Comparison of ENCODE assay signal across 32 cellular contexts in genomic region chr3:148896062-148896461, GRCh38. TPM values are rescaled to one million over a fixed set of nuclear protein-coding genes. Genes with fewer than 3 reads are reported as not detected.
"Had no signal": no experiment of that assay in that cellular context is flagged by ENCODE, and none has a peak within 500 bp of the region (broad histone marks: within the 10 kb centered on the region; RNA-seq: fewer than 3 reads in every experiment).

No MANE protein-coding gene starts in this region.

- H3K27me3 ChIP-seq: body of pancreas, colonic mucosa, esophagus squamous epithelium, gastrocnemius medialis, heart left ventricle had no signal

- H3K4me1 Mint-ChIP-seq: activated B cell treated with CpG ODN at 0.5 μM for 24 hours; activated T-helper 17 cell treated with anti-CD3 and anti-CD28 coated beads, Interleukin-2, amount 50 U/mL, for 72 hours; T-helper 17 cell had no signal

- H3K9me3 ChIP-seq: body of pancreas, colonic mucosa, esophagus squamous epithelium, gastrocnemius medialis had no signal

- H3K4me3 ChIP-seq: body of pancreas, colonic mucosa, esophagus squamous epithelium, gastrocnemius medialis, heart left ventricle had no signal

- H3K27me3 Mint-ChIP-seq: activated T-helper 17 cell treated with anti-CD3 and anti-CD28 coated beads, Interleukin-2, amount 50 U/mL, for 72 hours had no signal

- H3K4me3 Mint-ChIP-seq: activated B cell treated with CpG ODN at 0.5 μM for 24 hours; activated CD8-positive, alpha-beta T cell treated with anti-CD3 and anti-CD28 coated beads for 36 hours; activated naive CD8-positive, alpha-beta T cell; activated T-cell treated with anti-CD3 and anti-CD28 coated beads, Interleukin-2, amount 50 U/mL, for 4 hours; activated T-helper 17 cell treated with anti-CD3 and anti-CD28 coated beads, Interleukin-2, amount 50 U/mL, for 72 hours; T-helper 17 cell; T-helper 2 cell treated with Interferon-gamma antibody and Interleukin-4, amounts not matched to agents 5 μg/mL and 100 μg/mL, for 36 hours had no signal

- H3K27ac Mint-ChIP-seq: activated B cell treated with CpG ODN at 0.5 μM for 24 hours; activated CD8-positive, alpha-beta T cell treated with anti-CD3 and anti-CD28 coated beads for 36 hours; activated naive CD8-positive, alpha-beta T cell; activated T-helper 17 cell treated with anti-CD3 and anti-CD28 coated beads, Interleukin-2, amount 50 U/mL, for 72 hours; T-helper 17 cell; T-helper 2 cell treated with Interferon-gamma antibody and Interleukin-4, amounts not matched to agents 5 μg/mL and 100 μg/mL, for 36 hours had no signal

- H3K4me1 ChIP-seq: body of pancreas, colonic mucosa, esophagus squamous epithelium, foreskin keratinocyte, gastrocnemius medialis, heart left ventricle had no signal

- H3K36me3 ChIP-seq: colonic mucosa, esophagus squamous epithelium, gastrocnemius medialis, heart left ventricle, WERI-Rb-1 had no signal

- H3K36me3 Mint-ChIP-seq: activated naive CD8-positive, alpha-beta T cell had no signal

- H3K27ac ChIP-seq: body of pancreas, colonic mucosa, epithelial cell of prostate, esophagus squamous epithelium, foreskin keratinocyte, gastrocnemius medialis, heart left ventricle, WERI-Rb-1 had no signal

- ATAC-seq: activated CD4-positive, CD25-positive, alpha-beta regulatory T cell treated with anti-CD3 and anti-CD28 coated beads, Interleukin-2, amount 50 U/mL, for 24 hours; activated CD8-positive, alpha-beta T cell treated with anti-CD3 and anti-CD28 coated beads for 36 hours; activated T-cell treated with anti-CD3 and anti-CD28 coated beads, Interleukin-2, amount 50 U/mL, for 4 hours; activated T-helper 17 cell treated with anti-CD3 and anti-CD28 coated beads, Interleukin-2, amount 50 U/mL, for 72 hours; body of pancreas; foreskin keratinocyte; gastrocnemius medialis; heart left ventricle; T-helper 17 cell had no signal

- H3K9me3 Mint-ChIP-seq: activated CD8-positive, alpha-beta T cell treated with anti-CD3 and anti-CD28 coated beads for 36 hours; activated T-cell treated with anti-CD3 and anti-CD28 coated beads, Interleukin-2, amount 50 U/mL, for 4 hours; activated T-helper 17 cell treated with anti-CD3 and anti-CD28 coated beads, Interleukin-2, amount 50 U/mL, for 72 hours; T-helper 2 cell treated with Interferon-gamma antibody and Interleukin-4, amounts not matched to agents 5 μg/mL and 100 μg/mL, for 36 hours had no signal

- DNase-seq: activated B cell treated with CpG ODN at 0.5 μM for 24 hours; activated CD4-positive, alpha-beta T cell treated with anti-CD3 and anti-CD28 coated beads for 48 hours; activated CD4-positive, alpha-beta T cell treated with anti-CD3 and anti-CD28 coated beads, Interleukin-2, amount 50 U/mL, for 1 hour; activated CD4-positive, alpha-beta T cell treated with anti-CD3 and anti-CD28 coated beads, Interleukin-2, amount 50 U/mL, for 48 hours; activated CD8-positive, alpha-beta memory T cell treated with anti-CD3 and anti-CD28 coated beads for 24 hours; activated CD8-positive, alpha-beta T cell treated with anti-CD3 and anti-CD28 coated beads for 36 hours; activated effector memory CD4-positive, alpha-beta T cell treated with Interleukin-2 at 50 U/mL for 16 hours; activated gamma-delta T cell treated with Interleukin-2 at 50 U/mL for 16 hours; activated naive CD4-positive, alpha-beta T cell treated with anti-CD3 and anti-CD28 coated beads, Interleukin-2, amount 50 U/mL, for 16 hours; activated naive CD4-positive, alpha-beta T cell treated with Interleukin-2 at 50 U/mL for 16 hours; activated T-cell treated with anti-CD3 and anti-CD28 coated beads, Interleukin-2, amount 50 U/mL, for 4 hours; amniotic stem cell; anterior cingulate cortex; body of pancreas; caudate nucleus; colonic mucosa; effector CD8-positive, alpha-beta T cell; esophagus squamous epithelium; foreskin keratinocyte; gastrocnemius medialis; glutamatergic neuron; heart left ventricle; T-helper 1 cell; T-helper 17 cell; T1000; WERI-Rb-1 had no signal

RNA-seq across cellular contexts. Expression of gene CPA3, which starts 31.0 kb away (rescaled TPM):
- total RNA-seq: activated B cell treated with CpG ODN at 0.5 μM for 24 hours; activated CD8-positive, alpha-beta T cell treated with anti-CD3 and anti-CD28 coated beads for 36 hours; activated T-helper 17 cell treated with anti-CD3 and anti-CD28 coated beads, Interleukin-2, amount 50 U/mL, for 72 hours; fibroblast of lung; foreskin keratinocyte had no signal
- polyA plus RNA-seq: foreskin keratinocyte had no signal
